8 cellular contexts compared by ENCODE assay signal in the genomic region with DNA sequence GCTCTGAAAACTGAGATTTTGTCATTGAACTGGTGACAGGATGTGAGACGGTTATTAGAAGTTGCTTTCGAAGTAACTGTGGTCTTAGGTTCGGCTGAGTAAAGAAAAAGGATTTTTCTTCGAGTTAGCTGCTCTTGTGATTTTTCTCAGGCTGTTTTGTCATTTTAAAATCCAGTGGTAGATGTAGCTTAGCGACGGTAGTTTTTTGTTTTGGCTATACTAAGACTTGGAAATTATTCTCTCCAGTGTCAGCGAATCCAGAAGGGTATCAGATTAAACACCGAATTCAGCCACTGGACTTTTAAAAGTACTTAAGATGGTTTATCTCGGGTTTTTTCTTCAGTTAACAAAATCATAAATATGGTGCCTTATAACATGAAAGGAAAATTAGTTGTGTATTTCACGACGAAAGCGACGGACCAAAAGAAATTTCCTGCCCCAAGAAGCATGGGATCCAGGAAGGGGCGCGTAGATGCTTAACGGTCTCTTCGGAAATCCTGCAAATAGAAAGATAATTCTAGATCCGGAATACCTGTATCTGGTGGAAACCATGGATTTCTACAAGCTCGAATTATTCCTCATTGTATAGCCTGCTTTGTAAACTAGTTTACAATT. TPM values are rescaled to one million over a fixed set of nuclear protein-coding genes. Genes with fewer than 3 reads are reported as not detected.
A peak's percentile ranks its signal among the peaks of the same experiment; 100 is the strongest.
DNase-seq lines count a peak whose midpoint lies in the region; ATAC-seq and TF ChIP-seq lines count a peak whose summit lies in the region.

No MANE protein-coding gene starts in this region.

- peaks cover 31% of the 10 kb centered on the region for H3K4me1 Mint-ChIP-seq in activated T-helper 2 cell treated with anti-CD3 and anti-CD28 coated beads, Interferon-gamma antibody, Interleukin-2, Interleukin-4, amounts not matched to agents 10 μg/mL and 5 μg/mL and 100 μg/mL, durations not matched to agents 14 hours and 24 hours and 36 hours (ENCODE audit: low read depth)
- peaks cover 23 to 24% of the 10 kb centered on the region in 2 donors for H3K4me1 Mint-ChIP-seq in stimulated activated naive B cell treated with anti-CD40 and anti-IgM and Interleukin-4, amounts not matched to agents 10 μg/mL and 1 μg/mL and 100 μg/mL, for 72 hours

- no peaks in the 10 kb centered on the region for H3K27me3 ChIP-seq in HL-60 (ENCODE audit: insufficient read depth, poor library complexity, severe bottlenecking)
- no peaks in the 10 kb centered on the region for H3K27me3 ChIP-seq in iPS-18a (ENCODE audit: control insufficient read depth, insufficient read depth, low read length)

- H3K4me3 ChIP-seq in HL-60 (replicated peaks; ENCODE audit: insufficient read depth, low read length) (peak overlapping the region; percentile 34), iPS-18a (ENCODE audit: low read length) (peak overlapping the region; percentile 90)

- H3K27ac ChIP-seq in HL-60 (replicated peaks) = peak overlapping the region; percentile 26
- no peak overlapping the region for H3K27ac ChIP-seq in iPS-18a (ENCODE audit: low read length)

- peaks cover 44% of the 10 kb centered on the region for H3K36me3 Mint-ChIP-seq in activated T-helper 2 cell treated with anti-CD3 and anti-CD28 coated beads, Interferon-gamma antibody, Interleukin-2, Interleukin-4, amounts not matched to agents 10 μg/mL and 5 μg/mL and 100 μg/mL, durations not matched to agents 14 hours and 24 hours and 36 hours (ENCODE audit: low read depth)
- peaks cover 23 to 37% of the 10 kb centered on the region in 2 donors for H3K36me3 Mint-ChIP-seq in stimulated activated naive B cell treated with anti-CD40 and anti-IgM and Interleukin-4, amounts not matched to agents 10 μg/mL and 1 μg/mL and 100 μg/mL, for 72 hours

- no peak for ATAC-seq in stimulated activated naive B cell treated with anti-CD40 and anti-IgM and Interleukin-4, amounts not matched to agents 10 μg/mL and 1 μg/mL and 100 μg/mL, for 72 hours (replicated peaks)
- no peak for ATAC-seq in HG02759 (IDR thresholded peaks at IDR 0.05; ENCODE audit: unreplicated experiment)
- ATAC-seq in GM18909 (IDR thresholded peaks at IDR 0.05; ENCODE audit: poor library complexity, unreplicated experiment) = no peak

- H3K9me3 ChIP-seq in iPS-18a (ENCODE audit: control insufficient read depth, low read depth, low read length) = no peaks in the 10 kb centered on the region

- H3K27me3 Mint-ChIP-seq in activated T-helper 2 cell treated with anti-CD3 and anti-CD28 coated beads, Interferon-gamma antibody, Interleukin-2, Interleukin-4, amounts not matched to agents 10 μg/mL and 5 μg/mL and 100 μg/mL, durations not matched to agents 14 hours and 24 hours and 36 hours (ENCODE audit: low read depth) = no peaks in the 10 kb centered on the region
- no peaks in the 10 kb centered on the region for H3K27me3 Mint-ChIP-seq in stimulated activated naive B cell treated with anti-CD40 and anti-IgM and Interleukin-4, amounts not matched to agents 10 μg/mL and 1 μg/mL and 100 μg/mL, for 72 hours

- no peaks in the 10 kb centered on the region for H3K9me3 Mint-ChIP-seq in activated T-helper 2 cell treated with anti-CD3 and anti-CD28 coated beads, Interferon-gamma antibody, Interleukin-2, Interleukin-4, amounts not matched to agents 10 μg/mL and 5 μg/mL and 100 μg/mL, durations not matched to agents 14 hours and 24 hours and 36 hours
- no peaks in the 10 kb centered on the region for H3K9me3 Mint-ChIP-seq in stimulated activated naive B cell treated with anti-CD40 and anti-IgM and Interleukin-4, amounts not matched to agents 10 μg/mL and 1 μg/mL and 100 μg/mL, for 72 hours

- H3K27ac Mint-ChIP-seq in activated T-helper 2 cell treated with anti-CD3 and anti-CD28 coated beads, Interferon-gamma antibody, Interleukin-2, Interleukin-4, amounts not matched to agents 10 μg/mL and 5 μg/mL and 100 μg/mL, durations not matched to agents 14 hours and 24 hours and 36 hours = peak overlapping the region; percentile 78
- peak overlapping the region; percentile 83 for H3K27ac Mint-ChIP-seq in stimulated activated naive B cell treated with anti-CD40 and anti-IgM and Interleukin-4, amounts not matched to agents 10 μg/mL and 1 μg/mL and 100 μg/mL, for 72 hours

- intact Hi-C loops in activated T-helper 2 cell treated with anti-CD3 and anti-CD28 coated beads, Interferon-gamma antibody, Interleukin-2, Interleukin-4, amounts not matched to agents 10 μg/mL and 5 μg/mL and 100 μg/mL, durations not matched to agents 14 hours and 24 hours and 36 hours (cut with micrococcal nuclease) = loop anchor here (1.0 to 10.0 kb wide), 6 partner anchors 40 to 392 kb away; a partner anchor contains a TSS

- peak overlapping the region; percentile 89 for H3K4me3 Mint-ChIP-seq in activated T-helper 2 cell treated with anti-CD3 and anti-CD28 coated beads, Interferon-gamma antibody, Interleukin-2, Interleukin-4, amounts not matched to agents 10 μg/mL and 5 μg/mL and 100 μg/mL, durations not matched to agents 14 hours and 24 hours and 36 hours (ENCODE audit: low read depth)
- H3K4me3 Mint-ChIP-seq in stimulated activated naive B cell treated with anti-CD40 and anti-IgM and Interleukin-4, amounts not matched to agents 10 μg/mL and 1 μg/mL and 100 μg/mL, for 72 hours = peak overlapping the region; percentile 83 to 94

- DNase-seq in HL-60 (ENCODE audit: low read depth in 1 of 2, low spot score in 1 of 2) = no peak
- DNase-seq in activated T-helper 2 cell treated with anti-CD3 and anti-CD28 coated beads, Interferon-gamma antibody, Interleukin-2, Interleukin-4, amounts not matched to agents 10 μg/mL and 5 μg/mL and 100 μg/mL, durations not matched to agents 14 hours and 24 hours and 36 hours (ENCODE audit: low spot score) = no peak
- DNase-seq in stimulated activated naive B cell treated with anti-CD40 and anti-IgM and Interleukin-4, amounts not matched to agents 10 μg/mL and 1 μg/mL and 100 μg/mL, for 72 hours = no peak
- DNase-seq in stimulated activated naive CD4-positive, alpha-beta T cell (lab: John Stamatoyannopoulos, UW) = no peak
- no peak for DNase-seq in UCSD-AML1 (lab: John Stamatoyannopoulos, UW; ENCODE audit: unreplicated experiment)

- peak overlapping the region; percentile 78 for H3K9ac ChIP-seq in iPS-18a (ENCODE audit: low read length)

- no peak for TF ChIP-seq CTCF in HL-60 (IDR thresholded peaks at IDR 0.05; ENCODE audit: insufficient read depth, low read length)

- peaks cover 28% of the 10 kb centered on the region for H3K36me3 ChIP-seq in iPS-18a (ENCODE audit: control insufficient read depth, low read depth, low read length)

- H3K4me1 ChIP-seq in iPS-18a (ENCODE audit: control insufficient read depth, low read depth, low read length) = peaks cover 21% of the 10 kb centered on the region

RNA-seq across cellular contexts. Expression of a gene that starts 1.2 kb away (rescaled TPM):
- 4.5 and 5.9 TPM in 2 replicates for total RNA-seq in activated T-helper 2 cell treated with anti-CD3 and anti-CD28 coated beads, Interferon-gamma antibody, Interleukin-2, Interleukin-4, amounts not matched to agents 10 μg/mL and 5 μg/mL and 100 μg/mL, durations not matched to agents 14 hours and 24 hours and 36 hours

RNA-seq across cellular contexts. Expression of a gene that starts 27.2 kb away (rescaled TPM):
- total RNA-seq in activated T-helper 2 cell treated with anti-CD3 and anti-CD28 coated beads, Interferon-gamma antibody, Interleukin-2, Interleukin-4, amounts not matched to agents 10 μg/mL and 5 μg/mL and 100 μg/mL, durations not matched to agents 14 hours and 24 hours and 36 hours = 8.2 and 8.8 TPM in 2 replicates

RNA-seq across cellular contexts. Expression of a gene that starts 56.5 kb away (rescaled TPM):
- total RNA-seq in activated T-helper 2 cell treated with anti-CD3 and anti-CD28 coated beads, Interferon-gamma antibody, Interleukin-2, Interleukin-4, amounts not matched to agents 10 μg/mL and 5 μg/mL and 100 μg/mL, durations not matched to agents 14 hours and 24 hours and 36 hours = not detected in 2 replicates
